Comparison of ENCODE assay signal across 1 cellular context in the genomic region with DNA sequence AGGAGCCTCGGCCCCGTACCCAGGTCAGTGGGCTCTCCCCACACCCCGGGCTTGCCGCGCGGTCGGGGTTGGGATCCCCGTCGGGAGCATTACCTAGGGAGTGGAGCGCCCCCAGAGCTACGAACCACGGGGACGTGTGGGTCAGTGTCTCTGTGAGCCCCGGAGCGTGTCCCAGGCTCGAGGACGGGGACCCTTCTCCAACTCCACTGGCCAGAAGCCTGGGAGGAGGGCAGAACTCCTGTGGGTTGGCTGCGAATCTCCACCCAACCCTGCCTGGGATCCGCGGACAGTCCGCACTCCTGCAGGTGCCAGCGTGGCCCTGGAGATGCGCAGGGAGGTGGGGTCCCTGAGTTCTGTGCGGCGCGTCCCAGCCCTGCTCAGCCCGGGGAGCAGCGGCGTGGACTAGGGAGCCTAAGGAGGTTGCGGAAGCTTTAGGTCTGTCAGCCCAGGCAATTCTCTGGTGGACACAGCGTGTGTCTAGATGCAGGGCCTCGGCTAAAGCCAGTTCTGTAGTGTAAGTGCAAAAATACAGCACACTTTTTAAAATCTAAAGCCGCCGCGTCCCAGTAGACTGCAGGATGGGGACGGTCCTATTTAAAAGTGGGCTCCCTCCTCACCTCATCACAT.
TF ChIP-seq lines count a peak whose summit lies in the region.

No MANE protein-coding gene starts in this region.

TF ChIP-seq in HEK293, 187 proteins besides CTCF, POLR2A, EP300 and RAD21 (continued from another document):
- TF ChIP-seq, protein P1, sequence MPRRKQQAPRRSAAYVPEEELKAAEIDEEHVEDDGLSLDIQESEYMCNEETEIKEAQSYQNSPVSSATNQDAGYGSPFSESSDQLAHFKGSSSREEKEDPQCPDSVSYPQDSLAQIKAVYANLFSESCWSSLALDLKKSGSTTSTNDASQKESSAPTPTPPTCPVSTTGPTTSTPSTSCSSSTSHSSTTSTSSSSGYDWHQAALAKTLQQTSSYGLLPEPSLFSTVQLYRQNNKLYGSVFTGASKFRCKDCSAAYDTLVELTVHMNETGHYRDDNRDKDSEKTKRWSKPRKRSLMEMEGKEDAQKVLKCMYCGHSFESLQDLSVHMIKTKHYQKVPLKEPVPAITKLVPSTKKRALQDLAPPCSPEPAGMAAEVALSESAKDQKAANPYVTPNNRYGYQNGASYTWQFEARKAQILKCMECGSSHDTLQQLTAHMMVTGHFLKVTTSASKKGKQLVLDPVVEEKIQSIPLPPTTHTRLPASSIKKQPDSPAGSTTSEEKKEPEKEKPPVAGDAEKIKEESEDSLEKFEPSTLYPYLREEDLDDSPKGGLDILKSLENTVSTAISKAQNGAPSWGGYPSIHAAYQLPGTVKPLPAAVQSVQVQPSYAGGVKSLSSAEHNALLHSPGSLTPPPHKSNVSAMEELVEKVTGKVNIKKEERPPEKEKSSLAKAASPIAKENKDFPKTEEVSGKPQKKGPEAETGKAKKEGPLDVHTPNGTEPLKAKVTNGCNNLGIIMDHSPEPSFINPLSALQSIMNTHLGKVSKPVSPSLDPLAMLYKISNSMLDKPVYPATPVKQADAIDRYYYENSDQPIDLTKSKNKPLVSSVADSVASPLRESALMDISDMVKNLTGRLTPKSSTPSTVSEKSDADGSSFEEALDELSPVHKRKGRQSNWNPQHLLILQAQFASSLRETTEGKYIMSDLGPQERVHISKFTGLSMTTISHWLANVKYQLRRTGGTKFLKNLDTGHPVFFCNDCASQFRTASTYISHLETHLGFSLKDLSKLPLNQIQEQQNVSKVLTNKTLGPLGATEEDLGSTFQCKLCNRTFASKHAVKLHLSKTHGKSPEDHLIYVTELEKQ (tag by site-specific recombination; IDR thresholded peaks at IDR 0.05; ENCODE audit: borderline replicate concordance), result no peak
- peak; percentile 58; the same call in 1 of the 2 replicates for TF ChIP-seq ZNF777 (tag by site-specific recombination; IDR thresholded peaks at IDR 0.05; ENCODE audit: borderline replicate concordance)
- no peak for TF ChIP-seq KLF16 (tag by site-specific recombination; IDR thresholded peaks at IDR 0.05)
- TF ChIP-seq YY1 (tag by site-specific recombination; IDR thresholded peaks at IDR 0.05), result no peak
- no peak for TF ChIP-seq ZNF623 (tag by site-specific recombination; IDR thresholded peaks at IDR 0.05)
- TF ChIP-seq, protein P2, sequence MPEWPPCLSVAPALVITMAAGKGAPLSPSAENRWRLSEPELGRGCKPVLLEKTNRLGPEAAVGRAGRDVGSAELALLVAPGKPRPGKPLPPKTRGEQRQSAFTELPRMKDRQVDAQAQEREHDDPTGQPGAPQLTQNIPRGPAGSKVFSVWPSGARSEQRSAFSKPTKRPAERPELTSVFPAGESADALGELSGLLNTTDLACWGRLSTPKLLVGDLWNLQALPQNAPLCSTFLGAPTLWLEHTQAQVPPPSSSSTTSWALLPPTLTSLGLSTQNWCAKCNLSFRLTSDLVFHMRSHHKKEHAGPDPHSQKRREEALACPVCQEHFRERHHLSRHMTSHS (tag by site-specific recombination; IDR thresholded peaks at IDR 0.05), result no peak
- peak; percentile 31; the same call in 1 of the 2 replicates for TF ChIP-seq ZBTB20 (tag by site-specific recombination; IDR thresholded peaks at IDR 0.05)
- TF ChIP-seq ZNF664 (tag by site-specific recombination; IDR thresholded peaks at IDR 0.05), result no peak
- TF ChIP-seq, protein P3, sequence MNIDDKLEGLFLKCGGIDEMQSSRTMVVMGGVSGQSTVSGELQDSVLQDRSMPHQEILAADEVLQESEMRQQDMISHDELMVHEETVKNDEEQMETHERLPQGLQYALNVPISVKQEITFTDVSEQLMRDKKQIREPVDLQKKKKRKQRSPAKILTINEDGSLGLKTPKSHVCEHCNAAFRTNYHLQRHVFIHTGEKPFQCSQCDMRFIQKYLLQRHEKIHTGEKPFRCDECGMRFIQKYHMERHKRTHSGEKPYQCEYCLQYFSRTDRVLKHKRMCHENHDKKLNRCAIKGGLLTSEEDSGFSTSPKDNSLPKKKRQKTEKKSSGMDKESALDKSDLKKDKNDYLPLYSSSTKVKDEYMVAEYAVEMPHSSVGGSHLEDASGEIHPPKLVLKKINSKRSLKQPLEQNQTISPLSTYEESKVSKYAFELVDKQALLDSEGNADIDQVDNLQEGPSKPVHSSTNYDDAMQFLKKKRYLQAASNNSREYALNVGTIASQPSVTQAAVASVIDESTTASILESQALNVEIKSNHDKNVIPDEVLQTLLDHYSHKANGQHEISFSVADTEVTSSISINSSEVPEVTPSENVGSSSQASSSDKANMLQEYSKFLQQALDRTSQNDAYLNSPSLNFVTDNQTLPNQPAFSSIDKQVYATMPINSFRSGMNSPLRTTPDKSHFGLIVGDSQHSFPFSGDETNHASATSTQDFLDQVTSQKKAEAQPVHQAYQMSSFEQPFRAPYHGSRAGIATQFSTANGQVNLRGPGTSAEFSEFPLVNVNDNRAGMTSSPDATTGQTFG (tag by site-specific recombination; IDR thresholded peaks at IDR 0.05; ENCODE audit: borderline replicate concordance), result no peak
- TF ChIP-seq KLF1 (tag by site-specific recombination; IDR thresholded peaks at IDR 0.05), result no peak
- TF ChIP-seq ZIC2 (tag by site-specific recombination; IDR thresholded peaks at IDR 0.05), result peak; percentile 58; the same call in 1 of the 2 replicates
- no peak for TF ChIP-seq ZNF426 (tag by site-specific recombination; IDR thresholded peaks at IDR 0.05)
- TF ChIP-seq, protein P4, sequence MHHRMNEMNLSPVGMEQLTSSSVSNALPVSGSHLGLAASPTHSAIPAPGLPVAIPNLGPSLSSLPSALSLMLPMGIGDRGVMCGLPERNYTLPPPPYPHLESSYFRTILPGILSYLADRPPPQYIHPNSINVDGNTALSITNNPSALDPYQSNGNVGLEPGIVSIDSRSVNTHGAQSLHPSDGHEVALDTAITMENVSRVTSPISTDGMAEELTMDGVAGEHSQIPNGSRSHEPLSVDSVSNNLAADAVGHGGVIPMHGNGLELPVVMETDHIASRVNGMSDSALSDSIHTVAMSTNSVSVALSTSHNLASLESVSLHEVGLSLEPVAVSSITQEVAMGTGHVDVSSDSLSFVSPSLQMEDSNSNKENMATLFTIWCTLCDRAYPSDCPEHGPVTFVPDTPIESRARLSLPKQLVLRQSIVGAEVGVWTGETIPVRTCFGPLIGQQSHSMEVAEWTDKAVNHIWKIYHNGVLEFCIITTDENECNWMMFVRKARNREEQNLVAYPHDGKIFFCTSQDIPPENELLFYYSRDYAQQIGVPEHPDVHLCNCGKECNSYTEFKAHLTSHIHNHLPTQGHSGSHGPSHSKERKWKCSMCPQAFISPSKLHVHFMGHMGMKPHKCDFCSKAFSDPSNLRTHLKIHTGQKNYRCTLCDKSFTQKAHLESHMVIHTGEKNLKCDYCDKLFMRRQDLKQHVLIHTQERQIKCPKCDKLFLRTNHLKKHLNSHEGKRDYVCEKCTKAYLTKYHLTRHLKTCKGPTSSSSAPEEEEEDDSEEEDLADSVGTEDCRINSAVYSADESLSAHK (tag by site-specific recombination; IDR thresholded peaks at IDR 0.05), result no peak
- TF ChIP-seq, protein P5, sequence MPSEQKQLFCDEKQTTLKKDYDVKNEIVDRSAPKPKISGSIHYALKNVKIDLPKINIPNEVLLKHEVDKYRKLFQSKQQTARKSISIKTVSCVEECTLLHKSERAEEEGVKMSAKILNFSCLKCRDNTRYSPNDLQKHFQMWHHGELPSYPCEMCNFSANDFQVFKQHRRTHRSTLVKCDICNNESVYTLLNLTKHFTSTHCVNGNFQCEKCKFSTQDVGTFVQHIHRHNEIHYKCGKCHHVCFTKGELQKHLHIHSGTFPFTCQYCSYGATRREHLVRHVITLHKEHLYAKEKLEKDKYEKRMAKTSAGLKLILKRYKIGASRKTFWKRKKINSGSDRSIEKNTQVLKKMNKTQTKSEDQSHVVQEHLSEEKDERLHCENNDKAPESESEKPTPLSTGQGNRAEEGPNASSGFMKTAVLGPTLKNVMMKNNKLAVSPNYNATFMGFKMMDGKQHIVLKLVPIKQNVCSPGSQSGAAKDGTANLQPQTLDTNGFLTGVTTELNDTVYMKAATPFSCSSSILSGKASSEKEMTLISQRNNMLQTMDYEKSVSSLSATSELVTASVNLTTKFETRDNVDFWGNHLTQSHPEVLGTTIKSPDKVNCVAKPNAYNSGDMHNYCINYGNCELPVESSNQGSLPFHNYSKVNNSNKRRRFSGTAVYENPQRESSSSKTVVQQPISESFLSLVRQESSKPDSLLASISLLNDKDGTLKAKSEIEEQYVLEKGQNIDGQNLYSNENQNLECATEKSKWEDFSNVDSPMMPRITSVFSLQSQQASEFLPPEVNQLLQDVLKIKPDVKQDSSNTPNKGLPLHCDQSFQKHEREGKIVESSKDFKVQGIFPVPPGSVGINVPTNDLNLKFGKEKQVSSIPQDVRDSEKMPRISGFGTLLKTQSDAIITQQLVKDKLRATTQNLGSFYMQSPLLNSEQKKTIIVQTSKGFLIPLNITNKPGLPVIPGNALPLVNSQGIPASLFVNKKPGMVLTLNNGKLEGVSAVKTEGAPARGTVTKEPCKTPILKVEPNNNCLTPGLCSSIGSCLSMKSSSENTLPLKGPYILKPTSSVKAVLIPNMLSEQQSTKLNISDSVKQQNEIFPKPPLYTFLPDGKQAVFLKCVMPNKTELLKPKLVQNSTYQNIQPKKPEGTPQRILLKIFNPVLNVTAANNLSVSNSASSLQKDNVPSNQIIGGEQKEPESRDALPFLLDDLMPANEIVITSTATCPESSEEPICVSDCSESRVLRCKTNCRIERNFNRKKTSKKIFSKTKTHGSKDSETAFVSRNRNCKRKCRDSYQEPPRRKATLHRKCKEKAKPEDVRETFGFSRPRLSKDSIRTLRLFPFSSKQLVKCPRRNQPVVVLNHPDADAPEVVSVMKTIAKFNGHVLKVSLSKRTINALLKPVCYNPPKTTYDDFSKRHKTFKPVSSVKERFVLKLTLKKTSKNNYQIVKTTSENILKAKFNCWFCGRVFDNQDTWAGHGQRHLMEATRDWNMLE (tag by site-specific recombination; conservative IDR thresholded peaks at IDR 0.05; ENCODE audit: low read depth), result no peak
- TF ChIP-seq ZNF211 (tag by site-specific recombination; IDR thresholded peaks at IDR 0.05; ENCODE audit: low read depth), result no peak
- TF ChIP-seq ZNF549 (tag by site-specific recombination; IDR thresholded peaks at IDR 0.05), result no peak
- TF ChIP-seq ZNF335 (tag by site-specific recombination; conservative IDR thresholded peaks at IDR 0.05), result peak; percentile 12; the same call in 1 of the 2 replicates
- peak; percentile 39; the same call in 1 of the 2 replicates for TF ChIP-seq ZNF600 (tag by site-specific recombination; IDR thresholded peaks at IDR 0.05)
- TF ChIP-seq ZNF138 (tag by site-specific recombination; IDR thresholded peaks at IDR 0.05; ENCODE audit: borderline replicate concordance), result no peak
- TF ChIP-seq FEZF1 (tag by site-specific recombination; IDR thresholded peaks at IDR 0.05), result no peak
- no peak for TF ChIP-seq HOXD13 (CRISPR knock-in tag; IDR thresholded peaks at IDR 0.05; ENCODE audit: borderline replicate concordance)
- TF ChIP-seq ZFHX2 (tag by site-specific recombination; conservative IDR thresholded peaks at IDR 0.05), result no peak
- peak; percentile 49 for TF ChIP-seq ZBTB48 (tag by site-specific recombination; IDR thresholded peaks at IDR 0.05)
- no peak for TF ChIP-seq ZNF596 (tag by site-specific recombination; IDR thresholded peaks at IDR 0.05)
- TF ChIP-seq ZNF610 (tag by site-specific recombination; IDR thresholded peaks at IDR 0.05; ENCODE audit: borderline replicate concordance), result no peak
- no peak for TF ChIP-seq ZNF23 (tag by site-specific recombination; IDR thresholded peaks at IDR 0.05; ENCODE audit: borderline replicate concordance)
- TF ChIP-seq, protein P6, sequence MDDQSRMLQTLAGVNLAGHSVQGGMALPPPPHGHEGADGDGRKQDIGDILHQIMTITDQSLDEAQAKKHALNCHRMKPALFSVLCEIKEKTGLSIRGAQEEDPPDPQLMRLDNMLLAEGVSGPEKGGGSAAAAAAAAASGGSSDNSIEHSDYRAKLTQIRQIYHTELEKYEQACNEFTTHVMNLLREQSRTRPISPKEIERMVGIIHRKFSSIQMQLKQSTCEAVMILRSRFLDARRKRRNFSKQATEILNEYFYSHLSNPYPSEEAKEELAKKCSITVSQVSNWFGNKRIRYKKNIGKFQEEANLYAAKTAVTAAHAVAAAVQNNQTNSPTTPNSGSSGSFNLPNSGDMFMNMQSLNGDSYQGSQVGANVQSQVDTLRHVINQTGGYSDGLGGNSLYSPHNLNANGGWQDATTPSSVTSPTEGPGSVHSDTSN (CRISPR knock-in tag; IDR thresholded peaks at IDR 0.05), result no peak
- no peak for TF ChIP-seq WT1 (tag by site-specific recombination; IDR thresholded peaks at IDR 0.05)
- peak; percentile 48 for TF ChIP-seq ZNF341 (tag by site-specific recombination; IDR thresholded peaks at IDR 0.05; ENCODE audit: low read depth)
